ENCODE assay signal across 17 cellular contexts in genomic region chr5:154793599-154794524, GRCh38. TPM values are rescaled to one million over a fixed set of nuclear protein-coding genes. Genes with fewer than 3 reads are reported as not detected.
DNase-seq lines count a peak whose midpoint lies in the region; ATAC-seq and TF ChIP-seq lines count a peak whose summit lies in the region.
"Had no signal": no experiment of that assay in that cellular context is flagged by ENCODE, and none has a peak within 500 bp of the region (broad histone marks: within the 10 kb centered on the region; RNA-seq: fewer than 3 reads in every experiment).

No MANE protein-coding gene starts in this region.

- peaks cover 7% of the 10 kb centered on the region for H3K4me1 ChIP-seq in smooth muscle cell (ENCODE audit: low read depth)
- H3K4me1 ChIP-seq: SJCRH30 had no signal

- no peaks in the 10 kb centered on the region for H3K27me3 Mint-ChIP-seq in activated CD4-positive, alpha-beta T cell treated with anti-CD3 and anti-CD28 coated beads for 36 hours

- H3K27ac ChIP-seq in smooth muscle cell (ENCODE audit: low read depth): peak overlapping the region; percentile 66
- H3K27ac ChIP-seq: A549, SJCRH30, WERI-Rb-1 had no signal

- H3K9ac ChIP-seq in smooth muscle cell (ENCODE audit: low read depth): no peak overlapping the region

- H3K36me3 Mint-ChIP-seq in activated CD4-positive, alpha-beta T cell treated with anti-CD3 and anti-CD28 coated beads for 36 hours (ENCODE audit: low read depth): peaks cover 59% of the 10 kb centered on the region

- H3K9me3 ChIP-seq in smooth muscle cell (replicated peaks; ENCODE audit: low read depth): no peaks in the 10 kb centered on the region
- H3K9me3 ChIP-seq: A549, SJCRH30 had no signal

- 84% methylated on average over 26 of the region's 32 CpGs for WGBS in smooth muscle cell (ENCODE audit: low lambda C conversion rate)

- H3K79me2 ChIP-seq in smooth muscle cell (ENCODE audit: low read depth): peaks cover 37% of the 10 kb centered on the region

- peak overlapping the region; percentile 15 for H3K27ac Mint-ChIP-seq in activated CD4-positive, alpha-beta T cell treated with anti-CD3 and anti-CD28 coated beads for 36 hours

- H4K20me1 ChIP-seq in smooth muscle cell (ENCODE audit: low read depth): peaks cover 80% of the 10 kb centered on the region

- H3K4me3 ChIP-seq in smooth muscle cell: no peak overlapping the region
- H3K4me3 ChIP-seq: A549, SJCRH30 had no signal

- no peak for TF ChIP-seq CTCF in smooth muscle cell (IDR thresholded peaks at IDR 0.05; ENCODE audit: borderline replicate concordance, insufficient read depth, poor library complexity, severe bottlenecking)

- H3K4me3 Mint-ChIP-seq in activated CD4-positive, alpha-beta T cell treated with anti-CD3 and anti-CD28 coated beads for 36 hours: no peak overlapping the region
- H3K4me3 Mint-ChIP-seq: H9 had no signal

- H3K27me3 ChIP-seq in smooth muscle cell (ENCODE audit: low read depth): no peaks in the 10 kb centered on the region
- H3K27me3 ChIP-seq: SJCRH30 had no signal

- peaks cover 3% of the 10 kb centered on the region for H3K4me1 Mint-ChIP-seq in activated CD4-positive, alpha-beta T cell treated with anti-CD3 and anti-CD28 coated beads for 36 hours
- H3K4me1 Mint-ChIP-seq: H9 had no signal

- H3K9me3 Mint-ChIP-seq in activated CD4-positive, alpha-beta T cell treated with anti-CD3 and anti-CD28 coated beads for 36 hours (ENCODE audit: low read depth): no peaks in the 10 kb centered on the region
- H3K9me3 Mint-ChIP-seq: H9 had no signal

- intact Hi-C loops in activated CD4-positive, alpha-beta T cell treated with anti-CD3 and anti-CD28 coated beads for 36 hours (cut with DNase I, micrococcal nuclease): no loop called here

- peak overlapping the region; percentile 63 for H3K4me2 ChIP-seq in smooth muscle cell
- H3K4me2 ChIP-seq: A549 had no signal

- no peak for ATAC-seq in activated CD4-positive, alpha-beta T cell treated with anti-CD3 and anti-CD28 coated beads for 36 hours
- no peak for ATAC-seq in GM21367 (IDR thresholded peaks at IDR 0.05; ENCODE audit: unreplicated experiment)
- ATAC-seq: esophagus mucosa had no signal

- CTCF ChIA-PET in activated CD4-positive, alpha-beta T cell treated with anti-CD3 and anti-CD28 coated beads for 36 hours (lab: Charles Lee): interaction anchor here (0.6 to 0.7 kb wide), 2 partner anchors 23 to 26 kb away, joined by 3 read pairs; no protein-coding TSS in a partner anchor

- no peaks in the 10 kb centered on the region for H3K36me3 ChIP-seq in smooth muscle cell (ENCODE audit: low read depth)

- H3F3A ChIP-seq in smooth muscle cell (ENCODE audit: low read depth): peaks cover 17% of the 10 kb centered on the region

- DNase-seq in activated CD4-positive, alpha-beta T cell treated with anti-CD3 and anti-CD28 coated beads for 36 hours: no peak
- no peak for DNase-seq in activated CD4-positive, alpha-beta T cell treated with anti-CD3 and anti-CD28 coated beads, Interleukin-2, amount 50 U/mL, for 4 hours
- DNase-seq in amniotic epithelial cell (ENCODE audit: low read depth) (peak; percentile 69), iris pigment epithelial cell (ENCODE audit: low read depth) (peak; percentile 45), smooth muscle cell (lab: John Stamatoyannopoulos, UW; ENCODE audit: unreplicated experiment) (no peak), superior temporal gyrus (ENCODE audit: extremely low spot score) (no peak), T-helper 1 cell (no peak)
- DNase-seq: activated T-cell treated with anti-CD3 and anti-CD28 coated beads, Interleukin-2, amount 50 U/mL, for 48 hours; caudate nucleus; H9; NCI-H1048; NCI-H526; SJCRH30; WERI-Rb-1 had no signal

- POLR2A ChIA-PET in activated CD4-positive, alpha-beta T cell treated with anti-CD3 and anti-CD28 coated beads for 36 hours (lab: Charles Lee): no interaction called here

- no peak overlapping the region for H2AFZ ChIP-seq in smooth muscle cell (ENCODE audit: low read depth)

RNA-seq across cellular contexts. Expression of gene LARP1, which starts 38.7 kb away (rescaled TPM):
- 100 to 1,000 TPM; 225 to 339 TPM for total RNA-seq in activated CD4-positive, alpha-beta T cell treated with anti-CD3 and anti-CD28 coated beads for 36 hours
- total RNA-seq in smooth muscle cell: 44.1 and 44.9 TPM in 2 replicates
- 31.3 and 47.4 TPM in 2 replicates for polyA plus RNA-seq in smooth muscle cell

RNA-seq across cellular contexts. Expression of gene FAXDC2, which starts 56.5 kb away (rescaled TPM):
- under 1 TPM in 1 of 2 experiments, not detected in 1; 0.14 TPM for total RNA-seq in activated CD4-positive, alpha-beta T cell treated with anti-CD3 and anti-CD28 coated beads for 36 hours
- total RNA-seq in smooth muscle cell: 2.0 and 6.3 TPM in 2 replicates
- polyA plus RNA-seq in smooth muscle cell: 2.5 and 4.0 TPM in 2 replicates

Comparison
In these comparisons a context has a peak if more than half of its experiments do, and no peak if none do; other contexts are left out.
1. DNase-seq: peak in amniotic epithelial cell (single experiment) and iris pigment epithelial cell (single experiment); none in activated CD4-positive, alpha-beta T cell treated with anti-CD3 and anti-CD28 coated beads for 36 hours (single experiment), activated CD4-positive, alpha-beta T cell treated with anti-CD3 and anti-CD28 coated beads, Interleukin-2, amount 50 U/mL, for 4 hours (0 of 2), smooth muscle cell (single experiment), superior temporal gyrus (single experiment) and T-helper 1 cell (0 of 5).